In the genomic region with DNA sequence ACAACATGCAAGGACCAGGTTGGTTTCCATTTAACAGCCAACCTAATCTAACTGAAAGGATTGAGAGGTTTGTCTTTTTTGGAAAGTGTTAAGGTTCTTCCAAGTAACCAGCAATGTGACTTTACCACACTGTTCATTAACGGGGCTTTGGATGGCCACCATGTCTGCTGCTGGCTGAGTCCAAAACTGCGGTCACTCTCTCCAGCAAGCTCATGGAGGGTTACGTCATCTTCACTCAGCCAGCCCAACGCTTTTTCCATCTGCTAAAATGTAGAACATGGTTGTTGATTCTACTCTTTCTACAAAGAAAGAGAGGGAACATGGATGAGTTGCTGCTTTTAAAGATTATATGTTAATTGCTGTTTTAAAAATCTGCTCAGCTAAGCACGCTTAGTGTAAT, we compare ENCODE assay signal across 11 cellular contexts. TPM values are rescaled to one million over a fixed set of nuclear protein-coding genes. Genes with fewer than 3 reads are reported as not detected.
DNase-seq lines count a peak whose midpoint lies in the region; ATAC-seq and TF ChIP-seq lines count a peak whose summit lies in the region.
"Had no signal": no experiment of that assay in that cellular context is flagged by ENCODE, and none has a peak within 500 bp of the region (broad histone marks: within the 10 kb centered on the region; RNA-seq: fewer than 3 reads in every experiment).

No MANE protein-coding gene starts in this region.

- no peak for TF ChIP-seq POLR2A in adrenal gland (IDR thresholded peaks at IDR 0.05)

- H3K27me3 ChIP-seq in adrenal gland: no peaks in the 10 kb centered on the region
- no peaks in the 10 kb centered on the region for H3K27me3 ChIP-seq in BE2C

- DNase-seq in G401 (ENCODE audit: low spot score) (peak; percentile 70), adrenal gland (no peak), glomerular visceral epithelial cell (ENCODE audit: extremely low spot score) (peak; percentile 81), sciatic nerve (ENCODE audit: low spot score) (no peak), NCI-H2081 treated with DMSO at 0.1 percent for 48 hours (lab: John Stamatoyannopoulos, UW) (no peak), BE2C (no peak)
- DNase-seq in activated CD4-positive, alpha-beta T cell treated with anti-CD3 and anti-CD28 coated beads, Interleukin-2, amount 50 U/mL, for 1 hour: no peak
- DNase-seq: activated CD4-positive, CD25-positive, alpha-beta regulatory T cell; DMS153; NCI-H2171 had no signal

- ATAC-seq in sciatic nerve: peak; percentile 87
- ATAC-seq in HG03045 (IDR thresholded peaks at IDR 0.05; ENCODE audit: unreplicated experiment): no peak

- 71 to 80% (median 77%) methylated on average over 5 of the region's 5 CpGs for WGBS in adrenal gland, 4 donors

- in situ Hi-C loops in G401 (cut with HindIII; ENCODE audit: low sequenced_read_pairs): no loop called here

- H3K4me3 ChIP-seq in adrenal gland (no peak overlapping the region), BE2C (ENCODE audit: low read depth, low read length) (no peak overlapping the region)

- H3K9me3 ChIP-seq in adrenal gland (replicated peaks in 1 of 3): no peaks in the 10 kb centered on the region
- no peaks in the 10 kb centered on the region for H3K9me3 ChIP-seq in BE2C

- intact Hi-C loops in adrenal gland (cut with DNase I): no loop called here
- intact Hi-C loops in sciatic nerve (cut with DNase I): no loop called here

- H3K36me3 ChIP-seq in adrenal gland (replicated peaks in 1 of 2) (peaks cover 0 to 10% of the 10 kb centered on the region in 2 donors), BE2C (no peaks in the 10 kb centered on the region; the same call in none of the 2 replicates)

- no peak for TF ChIP-seq CTCF in adrenal gland (IDR thresholded peaks at IDR 0.05)
- no peak for TF ChIP-seq CTCF in BE2C (IDR thresholded peaks at IDR 0.05; ENCODE audit: low read depth, low read length)

- H3K4me1 ChIP-seq in adrenal gland (replicated peaks in 1 of 2) (peaks cover 18 to 37% of the 10 kb centered on the region in 2 donors), BE2C (no peaks in the 10 kb centered on the region)

- peak overlapping the region; percentile 68 to 89 (median 86) for H3K27ac ChIP-seq in adrenal gland

RNA-seq across cellular contexts. Expression of a gene that starts 11.0 kb away (rescaled TPM):
- 16.7 and 46.4 TPM in 2 replicates for total RNA-seq in G401 (2014; rRNA removed; shearing (Covaris generic))
- total RNA-seq in adrenal gland (10 to 100 TPM; 24.1 to 74.1 (median 45.8) TPM), sciatic nerve (61.3 TPM)
- 10 to 100 TPM; 19.2 to 29.9 (median 23.8) TPM for polyA plus RNA-seq in adrenal gland
- 6.3 TPM for polyA plus RNA-seq in BE2C (2012; ENCODE audit: insufficient read depth, insufficient read length, low read depth)

RNA-seq across cellular contexts. Expression of a gene that starts 43.0 kb away (rescaled TPM):
- total RNA-seq in G401 (2014; rRNA removed; shearing (Covaris generic)): 568 and 639 TPM in 2 replicates
- total RNA-seq in adrenal gland: 10 to 100 TPM; 10.8 to 89.6 (median 39.3) TPM
- polyA plus RNA-seq in adrenal gland: 100 to 1,000 TPM in 1 of 3 donors, 10 to 100 TPM in 1, 1 to 10 TPM in 1; 5.2 to 166 (median 51.6) TPM
- 254 TPM for total RNA-seq in sciatic nerve
- polyA plus RNA-seq in BE2C (2012; ENCODE audit: insufficient read depth, insufficient read length, low read depth): not detected

Comparison
In these comparisons a context has a peak if more than half of its experiments do, and no peak if none do; other contexts are left out.
1. DNase-seq: peak in G401 (single experiment) and glomerular visceral epithelial cell (single experiment); none in adrenal gland (0 of 7), sciatic nerve (single experiment), NCI-H2081 treated with DMSO at 0.1 percent for 48 hours (single experiment), BE2C (single experiment) and activated CD4-positive, alpha-beta T cell treated with anti-CD3 and anti-CD28 coated beads, Interleukin-2, amount 50 U/mL, for 1 hour (single experiment).